In genomic region chr13:65064967-65065366, GRCh38 we compare ENCODE assay signal across 19 cellular contexts.
"Had no signal": no experiment of that assay in that cellular context is flagged by ENCODE, and none has a peak within 500 bp of the region (broad histone marks: within the 10 kb centered on the region; RNA-seq: fewer than 3 reads in every experiment).

No MANE protein-coding gene starts in this region.

- H3K4me3 ChIP-seq: esophagus muscularis mucosa, gastroesophageal sphincter, psoas muscle, right lobe of liver, tibial artery had no signal

- H3K27ac ChIP-seq: epithelial cell of prostate, esophagus muscularis mucosa, gastroesophageal sphincter, neutrophil, psoas muscle, right lobe of liver, tibial artery had no signal

- H3K36me3 ChIP-seq: esophagus muscularis mucosa, gastroesophageal sphincter, neutrophil, right lobe of liver, tibial artery had no signal

- H3K27me3 ChIP-seq: esophagus muscularis mucosa, gastroesophageal sphincter, neutrophil, right lobe of liver, tibial artery had no signal

- H3K9me3 ChIP-seq: esophagus muscularis mucosa, gastroesophageal sphincter, neutrophil, psoas muscle, right lobe of liver, tibial artery had no signal

- ATAC-seq: effector memory CD8-positive, alpha-beta T cell; gastroesophageal sphincter; left lobe of liver; naive thymus-derived CD4-positive, alpha-beta T cell; psoas muscle; right lobe of liver; stimulated activated effector memory CD8-positive, alpha-beta T cell treated with anti-CD3 and anti-CD28 coated beads, Interleukin-12 subunit alpha, Interleukin-12 subunit beta, amount 100 ng/mL, for 72 hours; stimulated activated naive CD8-positive, alpha-beta T cell treated with anti-CD3 and anti-CD28 coated beads, Interleukin-15, Interleukin-2, amounts not matched to agents 100 U/mL and 50 U/mL, for 24 hours had no signal

- DNase-seq: effector memory CD8-positive, alpha-beta T cell; glutamatergic neuron; islet precursor cell; mammary epithelial cell; naive thymus-derived CD4-positive, alpha-beta T cell; nephron progenitor cell; psoas muscle; retina; right lobe of liver; stimulated activated CD4-positive, alpha-beta T cell treated with anti-CD3 and anti-CD28 coated beads, Interleukin-4, amount 100 ng/mL, for 1 hour; stimulated activated CD8-positive, alpha-beta memory T cell treated with anti-CD3 and anti-CD28 coated beads, Interleukin-4, amount 100 ng/mL, for 48 hours; stimulated activated naive CD8-positive, alpha-beta T cell treated with anti-CD3 and anti-CD28 coated beads, Interleukin-15, Interleukin-2, amounts not matched to agents 100 U/mL and 50 U/mL, for 24 hours; tibial artery had no signal

- H3K4me1 ChIP-seq: psoas muscle, right lobe of liver, tibial artery had no signal
